ENCODE assay signal across 9 cellular contexts in the genomic region with DNA sequence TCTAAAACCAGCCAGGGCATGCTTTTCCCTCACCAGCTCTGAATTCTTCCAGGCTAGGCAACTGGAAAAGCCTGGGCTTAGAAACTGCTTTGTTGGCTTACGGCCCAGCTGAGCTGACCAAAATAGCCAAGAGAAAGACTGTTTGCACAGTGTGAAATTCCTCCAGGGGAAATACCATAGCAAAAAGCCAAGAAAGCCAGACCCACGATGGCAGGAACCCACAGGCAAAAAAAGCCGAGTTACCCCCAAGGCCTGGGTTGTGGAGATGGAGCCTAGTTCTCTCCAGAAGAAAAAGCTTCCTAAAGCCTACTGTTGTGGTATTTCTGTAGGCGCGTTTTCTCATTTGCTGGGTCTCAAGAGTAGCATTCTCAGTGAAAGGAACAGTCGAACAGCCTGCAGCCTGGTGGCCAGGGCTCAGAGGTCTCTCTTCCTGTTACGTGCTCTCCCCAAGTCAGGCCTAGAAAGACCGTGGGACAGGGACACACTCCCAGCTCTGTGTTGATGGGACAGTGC. TPM values are rescaled to one million over a fixed set of nuclear protein-coding genes. Genes with fewer than 3 reads are reported as not detected.
DNase-seq lines count a peak whose midpoint lies in the region; ATAC-seq, FAIRE-seq and TF ChIP-seq lines count a peak whose summit lies in the region.
"Had no signal": no experiment of that assay in that cellular context is flagged by ENCODE, and none has a peak within 500 bp of the region (broad histone marks: within the 10 kb centered on the region; RNA-seq: fewer than 3 reads in every experiment).

No MANE protein-coding gene starts in this region.

- peaks cover 1% of the 10 kb centered on the region for H3K9me3 Mint-ChIP-seq in glutamatergic neuron (ENCODE audit: unreplicated experiment)
- H3K9me3 Mint-ChIP-seq: CD4-positive, CD25-positive, alpha-beta regulatory T cell had no signal

- TF ChIP-seq EP300 in A549 (IDR thresholded peaks at IDR 0.05), result no peak

- no peak overlapping the region for H2BK5ac ChIP-seq in neuronal stem cell (ENCODE audit: low read length)

- H3K4me1 ChIP-seq in A549 (peaks cover 13% of the 10 kb centered on the region), adipocyte (ENCODE audit: control insufficient read depth, insufficient read depth, low read length) (peaks cover 54% of the 10 kb centered on the region), neuronal stem cell (ENCODE audit: control insufficient read depth in 2 of 2, insufficient read depth in 1 of 2, low read depth in 1 of 2, low read length in 2 of 2) (peaks cover 12 to 15% of the 10 kb centered on the region in 2 donors)

- no peak for FAIRE-seq in A549 (lab: Jason Lieb, UNC)

- no peak overlapping the region for H4K8ac ChIP-seq in neuronal stem cell (ENCODE audit: low read depth, low read length)

- H3K27ac ChIP-seq in A549, result peak overlapping the region in 1 of 2 experiments; percentile 24; a peak in 3 of 6 replicates
- peak overlapping the region; percentile 39 for H3K27ac ChIP-seq in neuronal stem cell (replicated peaks; ENCODE audit: low read length)

- no peak overlapping the region for H3K14ac ChIP-seq in neuronal stem cell (ENCODE audit: low read length)

- peak overlapping the region; percentile 17; the same call in 1 of the 3 replicates for H3K4me2 ChIP-seq in A549
- no peak overlapping the region for H3K4me2 ChIP-seq in neuronal stem cell (ENCODE audit: insufficient read depth, low read length, poor library complexity, severe bottlenecking)

- ATAC-seq in A549 (peak; percentile 49 to 61; a peak in 4 of 6 replicates), GM19035 (IDR thresholded peaks at IDR 0.05; ENCODE audit: unreplicated experiment) (no peak)

- H3K9me3 ChIP-seq in A549, result no peaks in the 10 kb centered on the region
- no peaks in the 10 kb centered on the region for H3K9me3 ChIP-seq in adipocyte (ENCODE audit: control insufficient read depth, low read length)
- H3K9me3 ChIP-seq in neuronal stem cell (replicated peaks in 1 of 2; ENCODE audit: control insufficient read depth in 2 of 2, insufficient read depth in 1 of 2, low read depth in 1 of 2, low read length in 2 of 2), result peaks cover 0 to 2% of the 10 kb centered on the region in 2 donors

- no peaks in the 10 kb centered on the region for H3K27me3 ChIP-seq in adipocyte (replicated peaks; ENCODE audit: control insufficient read depth, insufficient read depth, low read length)
- no peaks in the 10 kb centered on the region for H3K27me3 ChIP-seq in neuronal stem cell (ENCODE audit: control insufficient read depth in 3 of 3, insufficient read depth in 3 of 3, low read depth in 1 of 3, low read length in 3 of 3)

- no peak overlapping the region for H4K91ac ChIP-seq in neuronal stem cell (ENCODE audit: low read depth, low read length, poor library complexity)

- H3K27ac Mint-ChIP-seq in glutamatergic neuron (ENCODE audit: unreplicated experiment), result no peak overlapping the region

- peaks cover 1% of the 10 kb centered on the region for H3K79me1 ChIP-seq in neuronal stem cell (ENCODE audit: low read depth, low read length)

- H3K4me3 ChIP-seq in A549, result no peak overlapping the region
- H3K4me3 ChIP-seq in adipocyte (ENCODE audit: low read length), result peak overlapping the region; percentile 45
- H3K4me3 ChIP-seq in fibroblast of pulmonary artery (replicated peaks; ENCODE audit: low read depth, low read length), result no peak overlapping the region
- no peak overlapping the region for H3K4me3 ChIP-seq in neuronal stem cell (ENCODE audit: low read length in 2 of 2)

- H3K27me3 Mint-ChIP-seq in glutamatergic neuron (ENCODE audit: unreplicated experiment), result peaks cover 2% of the 10 kb centered on the region
- H3K27me3 Mint-ChIP-seq: CD4-positive, CD25-positive, alpha-beta regulatory T cell had no signal

- no peak overlapping the region for H3K4me3 Mint-ChIP-seq in glutamatergic neuron (ENCODE audit: unreplicated experiment)

- no peak for TF ChIP-seq POLR2A in A549 (IDR thresholded peaks at IDR 0.05; ENCODE audit: low read length)

- no peak for TF ChIP-seq CTCF in A549 (IDR thresholded peaks at IDR 0.05)
- no peak for TF ChIP-seq CTCF in fibroblast of pulmonary artery (IDR thresholded peaks at IDR 0.05; ENCODE audit: low read length, missing control alignments)
- no peak for TF ChIP-seq CTCF in glutamatergic neuron (IDR thresholded peaks at IDR 0.05; ENCODE audit: partially characterized antibody, unreplicated experiment)

- H3K9ac ChIP-seq in adipocyte (ENCODE audit: low read length), result peak overlapping the region; percentile 76
- no peak overlapping the region for H3K9ac ChIP-seq in neuronal stem cell (ENCODE audit: low read depth, low read length, poor library complexity)

- CTCF ChIA-PET in A549 (lab: Yijun Ruan, JAX), result interaction anchor here (0.8 to 10.1 kb wide), 17 partner anchors 8 to 113 kb away, joined by 3 to 89 read pairs (median 5); a partner anchor contains a TSS

- WGBS in A549 (ENCODE audit: missing lambda C conversion rate), result 74% methylated on average over 8 of the region's 8 CpGs
- no CpG with 5 or more reads among the region's 8 CpGs for WGBS in neuronal stem cell (ENCODE audit: extremely low coverage in 2 of 2, insufficient read length in 2 of 2, insufficient replicate concordance in 1 of 2), 2 donors

- no peak overlapping the region for H2BK12ac ChIP-seq in neuronal stem cell (ENCODE audit: low read length)

- H3K36me3 ChIP-seq in adipocyte (ENCODE audit: control insufficient read depth, insufficient read depth, low read length, severe bottlenecking) (no peaks in the 10 kb centered on the region), neuronal stem cell (replicated peaks in 1 of 2; ENCODE audit: control insufficient read depth in 2 of 2, insufficient read depth in 2 of 2, low read length in 2 of 2) (peaks cover 6 to 32% of the 10 kb centered on the region in 2 donors)

- DNase-seq in A549 (ENCODE audit: low read depth in 1 of 2, low spot score in 1 of 2) (no peak), adipocyte (ENCODE audit: low read depth) (peak; percentile 87), fibroblast of pulmonary artery (ENCODE audit: low read depth) (peak; percentile 87), neuronal stem cell (ENCODE audit: low spot score) (no peak), glutamatergic neuron (no peak), NCI-H2171 treated with DMSO at 0.1 percent for 48 hours (lab: John Stamatoyannopoulos, UW) (no peak)
- DNase-seq in stimulated activated naive CD4-positive, alpha-beta T cell (lab: John Stamatoyannopoulos, UW), result no peak
- DNase-seq: CD4-positive, CD25-positive, alpha-beta regulatory T cell had no signal

- H2AK5ac ChIP-seq in neuronal stem cell (ENCODE audit: low read depth, low read length), result no peak overlapping the region

- no peak overlapping the region for H3K4ac ChIP-seq in neuronal stem cell (ENCODE audit: low read length)

- H3K4me1 Mint-ChIP-seq in glutamatergic neuron (ENCODE audit: low read depth, unreplicated experiment), result peaks cover 2% of the 10 kb centered on the region

- no peak overlapping the region for H2BK120ac ChIP-seq in neuronal stem cell (ENCODE audit: low read depth, low read length)

- POLR2A ChIA-PET in A549 (lab: Yijun Ruan, JAX), result interaction anchor here (0.6 to 1.9 kb wide), 3 partner anchors 10 to 74 kb away, joined by 3 to 14 read pairs (median 3); a partner anchor contains a TSS

- no peaks in the 10 kb centered on the region for H3K36me3 Mint-ChIP-seq in glutamatergic neuron (ENCODE audit: unreplicated experiment)

- no peak for TF ChIP-seq RAD21 in A549 (conservative IDR thresholded peaks at IDR 0.05 in 1 of 2, IDR thresholded peaks at IDR 0.05 in 1 of 2)

- no peak overlapping the region for H2BK15ac ChIP-seq in neuronal stem cell (ENCODE audit: low read length)

- H2AFZ ChIP-seq in neuronal stem cell (ENCODE audit: low read length), result no peak overlapping the region

- no peak overlapping the region for H3K18ac ChIP-seq in neuronal stem cell (ENCODE audit: low read length)

- H3K23ac ChIP-seq in neuronal stem cell (ENCODE audit: low read depth, low read length, poor library complexity), result no peak overlapping the region

TF ChIP-seq in A549, 52 proteins besides CTCF, POLR2A, EP300 and RAD21 (continues in another document):
- TF ChIP-seq NR3C1 (IDR thresholded peaks at IDR 0.05), result no peak
- TF ChIP-seq MAZ (IDR thresholded peaks at IDR 0.05; ENCODE audit: borderline replicate concordance, low read depth, low read length), result no peak
- no peak for TF ChIP-seq CEBPB (IDR thresholded peaks at IDR 0.05)

RNA-seq across cellular contexts. Expression of a gene that starts 9.2 kb away (rescaled TPM):
- polyA plus RNA-seq in A549 (2011; rRNA removed) (6.2 and 8.0 TPM in 2 replicates), A549 (2017; fragmentation: RNase III; extraction: RNeasy Plus Mini Kit Qiagen cat#74134 plus additional on column Dnase treatment) (10.5 to 13.4 TPM (median 11.6 TPM) in 3 replicates)
- 13.9 and 19.3 TPM in 2 replicates for polyA plus RNA-seq in A549 (2012; cell fraction: cytosol; rRNA removed)
- 16.8 and 18.2 TPM in 2 replicates for polyA plus RNA-seq in A549 (2012; cell fraction: nucleus; rRNA removed)
- polyA minus RNA-seq in A549 (2011; rRNA and poly(A)+ RNA removed), result 4.5 and 6.0 TPM in 2 replicates
- polyA plus RNA-seq in neuronal stem cell (2013, experiment 1 of 2), result 26.7 TPM
- 27.6 TPM for polyA plus RNA-seq in neuronal stem cell (2013, experiment 2 of 2)
- 17.8 TPM for total RNA-seq in glutamatergic neuron (ENCODE audit: unreplicated experiment)

RNA-seq across cellular contexts. Expression of a gene that starts 36.1 kb away (rescaled TPM):
- 40.8 and 43.4 TPM in 2 replicates for polyA plus RNA-seq in A549 (2011; rRNA removed)
- 23.8 and 27.6 TPM in 2 replicates for polyA plus RNA-seq in A549 (2012; cell fraction: cytosol; rRNA removed)
- polyA plus RNA-seq in A549 (2012; cell fraction: nucleus; rRNA removed), result 14.3 and 18.6 TPM in 2 replicates
- polyA plus RNA-seq in A549 (2017; fragmentation: RNase III; extraction: RNeasy Plus Mini Kit Qiagen cat#74134 plus additional on column Dnase treatment), result 28.7 to 29.8 TPM (median 29.5 TPM) in 3 replicates
- polyA minus RNA-seq in A549 (2011; rRNA and poly(A)+ RNA removed), result 80.8 and 86.2 TPM in 2 replicates
- 3.1 TPM for polyA plus RNA-seq in neuronal stem cell (2013, experiment 1 of 2)
- polyA plus RNA-seq in neuronal stem cell (2013, experiment 2 of 2), result 2.7 TPM
- 6.0 TPM for total RNA-seq in glutamatergic neuron (ENCODE audit: unreplicated experiment)

RNA-seq across cellular contexts. Expression of a gene that starts 52.4 kb away (rescaled TPM):
- 2.2 and 3.7 TPM in 2 replicates for polyA plus RNA-seq in A549 (2011; rRNA removed)
- 0.25 and 0.36 TPM in 2 replicates for polyA plus RNA-seq in A549 (2012; cell fraction: cytosol; rRNA removed)
- polyA plus RNA-seq in A549 (2012; cell fraction: nucleus; rRNA removed), result 0.26 and 0.31 TPM in 2 replicates
- 0.88 to 1.6 TPM (median 1.1 TPM) in 3 replicates for polyA plus RNA-seq in A549 (2017; fragmentation: RNase III; extraction: RNeasy Plus Mini Kit Qiagen cat#74134 plus additional on column Dnase treatment)
- 2.3 and 3.1 TPM in 2 replicates for polyA minus RNA-seq in A549 (2011; rRNA and poly(A)+ RNA removed)
- polyA plus RNA-seq in neuronal stem cell (2013, experiment 1 of 2), result 0.04 TPM
- not detected for polyA plus RNA-seq in neuronal stem cell (2013, experiment 2 of 2)
- not detected for total RNA-seq in glutamatergic neuron (ENCODE audit: unreplicated experiment)
- total RNA-seq: CD4-positive, CD25-positive, alpha-beta regulatory T cell had no signal

RNA-seq across cellular contexts. Expression of a gene that starts 54.3 kb away (rescaled TPM):
- polyA plus RNA-seq in A549 (2011; rRNA removed), result 0.61 and 0.67 TPM in 2 replicates
- polyA plus RNA-seq in A549 (2012; cell fraction: cytosol; rRNA removed), result 0.83 and 1.4 TPM in 2 replicates
- 1.8 and 2.6 TPM in 2 replicates for polyA plus RNA-seq in A549 (2012; cell fraction: nucleus; rRNA removed)
- 2.0 to 2.3 TPM (median 2.1 TPM) in 3 replicates for polyA plus RNA-seq in A549 (2017; fragmentation: RNase III; extraction: RNeasy Plus Mini Kit Qiagen cat#74134 plus additional on column Dnase treatment)
- polyA minus RNA-seq in A549 (2011; rRNA and poly(A)+ RNA removed), result 0.24 and 0.50 TPM in 2 replicates
- 0.24 TPM for polyA plus RNA-seq in neuronal stem cell (2013, experiment 1 of 2)
- polyA plus RNA-seq in neuronal stem cell (2013, experiment 2 of 2), result 0.26 TPM
- 1.7 TPM for total RNA-seq in glutamatergic neuron (ENCODE audit: unreplicated experiment)
- polyA plus RNA-seq: CD4-positive, CD25-positive, alpha-beta regulatory T cell had no signal

Comparison
In these comparisons a context has a peak if more than half of its experiments do, and no peak if none do; other contexts are left out.
1. DNase-seq: peak in adipocyte (single experiment) and fibroblast of pulmonary artery (single experiment); none in A549 (0 of 2), neuronal stem cell (single experiment), stimulated activated naive CD4-positive, alpha-beta T cell (0 of 6), glutamatergic neuron (single experiment) and NCI-H2171 treated with DMSO at 0.1 percent for 48 hours (single experiment).